Comparison of ENCODE assay signal across 8 cellular contexts in the genomic region with DNA sequence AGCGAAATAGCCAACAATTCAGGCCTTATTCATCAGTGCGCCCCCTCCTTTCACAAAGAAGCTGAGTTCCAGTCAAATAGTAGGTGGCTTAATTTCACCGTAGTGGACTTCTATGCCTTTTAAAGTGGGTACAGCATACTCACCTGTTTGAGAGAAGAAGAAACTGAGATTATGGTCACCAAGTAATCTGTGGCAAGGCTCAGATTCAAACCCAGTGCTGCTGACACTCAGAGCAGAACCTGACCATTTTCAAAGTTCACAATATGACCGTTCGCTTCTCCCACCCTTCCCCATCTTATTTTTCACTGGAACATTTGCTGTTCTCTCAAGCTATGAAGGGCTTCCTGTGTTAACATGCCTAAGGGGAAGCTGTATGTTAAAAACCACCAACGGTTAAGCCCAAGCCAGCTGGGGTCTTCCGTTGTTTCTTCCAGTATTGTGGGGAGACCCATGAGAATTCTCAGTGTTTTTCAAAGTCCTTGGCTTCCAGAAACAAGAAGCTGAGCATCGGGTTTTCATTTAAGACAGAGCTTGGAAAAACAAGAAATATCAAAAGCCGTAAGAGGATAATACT. TPM values are rescaled to one million over a fixed set of nuclear protein-coding genes. Genes with fewer than 3 reads are reported as not detected.
A peak's percentile ranks its signal among the peaks of the same experiment; 100 is the strongest.
DNase-seq lines count a peak whose midpoint lies in the region; ATAC-seq and TF ChIP-seq lines count a peak whose summit lies in the region.

No MANE protein-coding gene starts in this region.

- ATAC-seq in GM21423 (IDR thresholded peaks at IDR 0.05; ENCODE audit: unreplicated experiment): peak; percentile 12

- H3K27ac ChIP-seq in HL-60 (replicated peaks): peak overlapping the region; percentile 92
- peak overlapping the region; percentile 32 for H3K27ac ChIP-seq in colonic mucosa

- no peaks in the 10 kb centered on the region for H3K9me3 ChIP-seq in colonic mucosa

- H3K36me3 ChIP-seq in colonic mucosa: no peaks in the 10 kb centered on the region

- intact Hi-C loops in colonic mucosa (cut with DNase I): no loop called here

- H3K4me1 ChIP-seq in colonic mucosa: no peaks in the 10 kb centered on the region

- H3K27me3 Mint-ChIP-seq in osteocyte (ENCODE audit: unreplicated experiment): no peaks in the 10 kb centered on the region

- no peaks in the 10 kb centered on the region for H3K4me1 Mint-ChIP-seq in osteocyte (ENCODE audit: unreplicated experiment)

- peak overlapping the region; percentile 7 for H3K4me3 ChIP-seq in HL-60 (replicated peaks; ENCODE audit: insufficient read depth, low read length)
- H3K4me3 ChIP-seq in colonic mucosa: no peak overlapping the region

- H3K27ac Mint-ChIP-seq in osteocyte (ENCODE audit: unreplicated experiment): no peak overlapping the region

- H3K9me3 Mint-ChIP-seq in osteocyte (ENCODE audit: unreplicated experiment): no peaks in the 10 kb centered on the region

- H3K36me3 Mint-ChIP-seq in osteocyte (ENCODE audit: unreplicated experiment): peaks cover 3% of the 10 kb centered on the region

- H3K27me3 ChIP-seq in HL-60 (ENCODE audit: insufficient read depth, poor library complexity, severe bottlenecking) (no peaks in the 10 kb centered on the region), colonic mucosa (no peaks in the 10 kb centered on the region)

- H3K9ac ChIP-seq in colonic mucosa (ENCODE audit: low read depth in 2 of 2, low read length in 2 of 2): no peak overlapping the region

- H3K4me3 Mint-ChIP-seq in osteocyte (ENCODE audit: unreplicated experiment): no peak overlapping the region

- peak; percentile 81 for DNase-seq in GF-D8 (lab: John Stamatoyannopoulos, UW)
- DNase-seq in HL-60 (ENCODE audit: low read depth in 1 of 2, low spot score in 1 of 2): peak in 1 of 2 experiments; percentile 77
- no peak for DNase-seq in colonic mucosa
- DNase-seq in osteocyte (ENCODE audit: extremely low spot score, unreplicated experiment): no peak
- DNase-seq in DMS 273 treated with DMSO at 0.1 percent for 48 hours (lab: John Stamatoyannopoulos, UW): no peak
- no peak for DNase-seq in stimulated activated CD4-positive, alpha-beta T cell treated with anti-CD3 and anti-CD28 coated beads, Interleukin-1b, Interleukin-23, amount 100 ng/mL, for 48 hours
- no peak for DNase-seq in DMS153 treated with DMSO at 0.1 percent for 48 hours (lab: John Stamatoyannopoulos, UW; ENCODE audit: unreplicated experiment)

- TF ChIP-seq CTCF in HL-60 (IDR thresholded peaks at IDR 0.05; ENCODE audit: insufficient read depth, low read length) (no peak), colonic mucosa (IDR thresholded peaks at IDR 0.05) (no peak), osteocyte (IDR thresholded peaks at IDR 0.05) (no peak)

RNA-seq across cellular contexts. Expression of a gene that starts 6.1 kb away (rescaled TPM):
- total RNA-seq in colonic mucosa: 100 to 1,000 TPM; 178 to 197 TPM
- total RNA-seq in osteocyte: 137 and 146 TPM in 2 replicates
